Comparison of ENCODE assay signal across 9 cellular contexts in genomic region chr5:181170237-181170830, GRCh38. TPM values are rescaled to one million over a fixed set of nuclear protein-coding genes. Genes with fewer than 3 reads are reported as not detected.
A peak's percentile ranks its signal among the peaks of the same experiment; 100 is the strongest.
DNase-seq lines count a peak whose midpoint lies in the region; ATAC-seq and TF ChIP-seq lines count a peak whose summit lies in the region.
"Had no signal": no experiment of that assay in that cellular context is flagged by ENCODE, and none has a peak within 500 bp of the region (broad histone marks: within the 10 kb centered on the region; RNA-seq: fewer than 3 reads in every experiment).

No MANE protein-coding gene starts in this region.

- peaks cover 2% of the 10 kb centered on the region for H3K36me3 Mint-ChIP-seq in activated CD4-positive, alpha-beta memory T cell treated with anti-CD3 and anti-CD28 coated beads for 36 hours

- POLR2A ChIA-PET in A673 (lab: Charles Lee; ENCODE audit: low non-redundant PET) = no interaction called here
- POLR2A ChIA-PET in activated CD4-positive, alpha-beta memory T cell treated with anti-CD3 and anti-CD28 coated beads for 36 hours (lab: Charles Lee) = no interaction called here

- H3K36me3 ChIP-seq in A673 (ENCODE audit: insufficient read depth, low read length, poor library complexity, severe bottlenecking) = no peaks in the 10 kb centered on the region

- no peak for TF ChIP-seq CTCF in A673 (conservative IDR thresholded peaks at IDR 0.05; ENCODE audit: low read depth, low read length)
- TF ChIP-seq CTCF in GM12875 (IDR thresholded peaks at IDR 0.05; ENCODE audit: borderline replicate concordance, insufficient read depth, low read depth, low read length) = no peak

- peak overlapping the region; percentile 38 for H3K27ac Mint-ChIP-seq in activated CD4-positive, alpha-beta memory T cell treated with anti-CD3 and anti-CD28 coated beads for 36 hours

- no peak overlapping the region for H3K27ac ChIP-seq in A673 (ENCODE audit: low read depth, low read length, poor library complexity, severe bottlenecking)

- no peaks in the 10 kb centered on the region for H3K4me1 ChIP-seq in A673 (ENCODE audit: insufficient read depth, low read length, poor library complexity, severe bottlenecking)

- peaks cover 57% of the 10 kb centered on the region for H3K4me1 Mint-ChIP-seq in activated CD4-positive, alpha-beta memory T cell treated with anti-CD3 and anti-CD28 coated beads for 36 hours (ENCODE audit: low read depth)

- DNase-seq in A673 (ENCODE audit: low spot score) (no peak), left lobe of liver (ENCODE audit: low spot score) (no peak)
- no peak for DNase-seq in activated CD4-positive, alpha-beta memory T cell treated with anti-CD3 and anti-CD28 coated beads for 36 hours
- DNase-seq: activated CD8-positive, alpha-beta memory T cell treated with anti-CD3 and anti-CD28 coated beads, Interleukin-2, amount 50 U/mL, for 4 hours had no signal

- intact Hi-C loops in A673 (cut with micrococcal nuclease; ENCODE audit: unreplicated experiment) = no loop called here
- intact Hi-C loops in activated CD4-positive, alpha-beta memory T cell treated with anti-CD3 and anti-CD28 coated beads for 36 hours (cut with micrococcal nuclease) = no loop called here

- CTCF ChIA-PET in A673 (lab: Charles Lee) = no interaction called here
- CTCF ChIA-PET in activated CD4-positive, alpha-beta memory T cell treated with anti-CD3 and anti-CD28 coated beads for 36 hours (lab: Charles Lee) = no interaction called here

- no peaks in the 10 kb centered on the region for H3K9me3 Mint-ChIP-seq in activated CD4-positive, alpha-beta memory T cell treated with anti-CD3 and anti-CD28 coated beads for 36 hours

- no TSS peak for BruUV-seq in A673 (replicated peaks; lab: Mats Ljungman, UMichigan)

- peak overlapping the region; percentile 55 for H3K4me3 Mint-ChIP-seq in activated CD4-positive, alpha-beta memory T cell treated with anti-CD3 and anti-CD28 coated beads for 36 hours

- peak overlapping the region; percentile 24 for H3K4me3 ChIP-seq in A673 (ENCODE audit: low read depth, low read length, poor library complexity, severe bottlenecking)
- peak overlapping the region; percentile 44 for H3K4me3 ChIP-seq in GM12875 (ENCODE audit: low read depth, low read length)
- H3K4me3 ChIP-seq in iPS-11a (ENCODE audit: low read depth, low read length) = peak overlapping the region; percentile 57

- peaks cover 72% of the 10 kb centered on the region for H3K27me3 Mint-ChIP-seq in activated CD4-positive, alpha-beta memory T cell treated with anti-CD3 and anti-CD28 coated beads for 36 hours

- no peaks in the 10 kb centered on the region for H3K27me3 ChIP-seq in A673 (replicated peaks; ENCODE audit: insufficient read depth, low read depth, low read length, poor library complexity)

- no peaks in the 10 kb centered on the region for H3K9me3 ChIP-seq in A673 (ENCODE audit: low read depth, low read length, poor library complexity, severe bottlenecking)

- ATAC-seq in GM19395 (IDR thresholded peaks at IDR 0.05; ENCODE audit: unreplicated experiment) (no peak), left lobe of liver (no peak), HG02938 (IDR thresholded peaks at IDR 0.05; ENCODE audit: unreplicated experiment) (no peak), HG03108 (IDR thresholded peaks at IDR 0.05; ENCODE audit: unreplicated experiment) (no peak)

RNA-seq across cellular contexts. Expression of gene OR2V2, which starts 22.9 kb away (rescaled TPM):
- total RNA-seq in A673 (2021) (not detected in 2 replicates), left lobe of liver (not detected)
- total RNA-seq in activated CD4-positive, alpha-beta memory T cell treated with anti-CD3 and anti-CD28 coated beads for 36 hours = not detected

RNA-seq across cellular contexts. Expression of gene TRIM7, which starts 34.7 kb away (rescaled TPM):
- total RNA-seq in A673 (2021) (0.96 TPM in 1 of 2 replicates, not detected in the other), left lobe of liver (0.23 TPM)
- 1 to 10 TPM; 2.9 to 3.5 TPM for total RNA-seq in activated CD4-positive, alpha-beta memory T cell treated with anti-CD3 and anti-CD28 coated beads for 36 hours

RNA-seq across cellular contexts. Expression of gene OR2V1, which starts 39.4 kb away (rescaled TPM):
- total RNA-seq in A673 (2021) (not detected in 2 replicates), left lobe of liver (not detected)
- total RNA-seq in activated CD4-positive, alpha-beta memory T cell treated with anti-CD3 and anti-CD28 coated beads for 36 hours = not detected

RNA-seq across cellular contexts. Expression of gene TRIM41, which starts 52.7 kb away (rescaled TPM):
- 24.2 and 24.6 TPM in 2 replicates for total RNA-seq in A673 (2021)
- 10 to 100 TPM; 35.3 to 36.4 TPM for total RNA-seq in activated CD4-positive, alpha-beta memory T cell treated with anti-CD3 and anti-CD28 coated beads for 36 hours
- total RNA-seq in left lobe of liver = 23.0 TPM
